In the genomic region with DNA sequence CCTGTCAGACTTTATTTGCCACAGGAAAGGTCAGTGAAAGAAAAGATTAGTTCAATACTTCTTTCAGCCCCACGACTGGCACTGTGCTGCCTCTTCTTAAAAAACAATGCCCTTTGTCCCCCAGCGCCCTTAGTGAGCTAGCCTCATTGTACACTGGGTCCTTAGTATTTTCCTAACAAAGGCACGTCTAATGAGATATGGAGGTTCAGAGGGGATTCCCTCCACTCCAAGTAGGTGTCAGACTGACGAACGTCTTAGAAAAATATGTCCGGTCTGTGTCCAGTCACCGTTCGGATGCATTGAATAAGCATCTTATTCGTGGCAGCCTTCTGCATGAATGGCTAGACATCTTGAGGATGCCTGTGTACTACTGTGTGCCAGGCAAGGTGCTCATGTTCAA, we compare ENCODE assay signal across 8 cellular contexts. TPM values are rescaled to one million over a fixed set of nuclear protein-coding genes. Genes with fewer than 3 reads are reported as not detected.
DNase-seq lines count a peak whose midpoint lies in the region; ATAC-seq and TF ChIP-seq lines count a peak whose summit lies in the region.

No MANE protein-coding gene starts in this region.

- 30 to 41% methylated on average over 9 of the region's 9 CpGs for WGBS in tibial nerve, 2 donors

- TF ChIP-seq CTCF in cardiac muscle cell (IDR thresholded peaks at IDR 0.05; ENCODE audit: low read depth, low read length) (no peak), left lung (IDR thresholded peaks at IDR 0.05) (no peak), tibial nerve (IDR thresholded peaks at IDR 0.05) (no peak)

- DNase-seq in cardiac muscle cell (ENCODE audit: low read depth in 1 of 2, low spot score in 1 of 2) (peak in 1 of 2 donors; percentile 3), Right ventricle myocardium inferior (ENCODE audit: missing footprints) (no peak), left lung (no peak), tibial nerve (ENCODE audit: low spot score in 2 of 2) (no peak), DMS153 treated with DMSO at 0.1 percent for 48 hours (lab: John Stamatoyannopoulos, UW; ENCODE audit: unreplicated experiment) (no peak), iPS-NIHi11 (ENCODE audit: low spot score) (no peak)
- DNase-seq in stimulated activated CD4-positive, alpha-beta T cell treated with anti-CD3 and anti-CD28 coated beads, Interleukin-4, amount 100 ng/mL, for 4 hours = no peak

- ATAC-seq in Right ventricle myocardium inferior (no peak), left lung (no peak)

- H3K4me3 ChIP-seq in cardiac muscle cell = peak overlapping the region; percentile 71
- H3K4me3 ChIP-seq in left lung = peak overlapping the region; percentile 73 to 87
- H3K4me3 ChIP-seq in tibial nerve = peak overlapping the region in 3 of 4 donors; percentile 82 to 99 (median 83)

- H3K4me1 ChIP-seq in cardiac muscle cell (ENCODE audit: low read depth) (peaks cover 5% of the 10 kb centered on the region), left lung (peaks cover 4 to 29% of the 10 kb centered on the region in 2 donors), tibial nerve (peaks cover 0 to 22% (median 14%) of the 10 kb centered on the region in 4 donors)

- no peaks in the 10 kb centered on the region for H3K36me3 ChIP-seq in cardiac muscle cell
- H3K36me3 ChIP-seq in left lung = peaks cover 0 to 6% of the 10 kb centered on the region in 2 donors
- peaks cover 0 to 25% (median 4%) of the 10 kb centered on the region in 3 donors for H3K36me3 ChIP-seq in tibial nerve

- TF ChIP-seq EP300 in tibial nerve (IDR thresholded peaks at IDR 0.05) = no peak

- TF ChIP-seq POLR2A in tibial nerve (IDR thresholded peaks at IDR 0.05) = no peak

- no peak overlapping the region for H3K27ac ChIP-seq in cardiac muscle cell
- peak overlapping the region; percentile 94 for H3K27ac ChIP-seq in angular gyrus (ENCODE audit: low read depth, low read length)
- no peak overlapping the region for H3K27ac ChIP-seq in left lung
- peak overlapping the region in 2 of 4 donors; percentile 30 to 90 for H3K27ac ChIP-seq in tibial nerve

- intact Hi-C loops in Right ventricle myocardium inferior (cut with DNase I) = no loop called here
- intact Hi-C loops in left lung (cut with DNase I) = no loop called here

- no peaks in the 10 kb centered on the region for H3K27me3 ChIP-seq in cardiac muscle cell
- no peaks in the 10 kb centered on the region for H3K27me3 ChIP-seq in left lung
- no peaks in the 10 kb centered on the region for H3K27me3 ChIP-seq in tibial nerve

- H3K9me3 ChIP-seq in cardiac muscle cell (ENCODE audit: low read depth) (no peaks in the 10 kb centered on the region), left lung (no peaks in the 10 kb centered on the region), tibial nerve (no peaks in the 10 kb centered on the region)

RNA-seq across cellular contexts. Expression of gene FECH, which starts 1.1 kb away (rescaled TPM):
- total RNA-seq in cardiac muscle cell (91.2 and 94.5 TPM in 2 replicates), Right ventricle myocardium inferior (35.2 TPM), left lung (10 to 100 TPM; 18.7 to 27.9 TPM), tibial nerve (10 to 100 TPM; 16.3 to 42.4 (median 28.2) TPM)
- polyA plus RNA-seq in cardiac muscle cell = 35.5 and 47.4 TPM in 2 replicates

RNA-seq across cellular contexts. Expression of gene NARS1, which starts 36.2 kb away (rescaled TPM):
- 184 and 229 TPM in 2 replicates for total RNA-seq in cardiac muscle cell
- 179 and 196 TPM in 2 replicates for polyA plus RNA-seq in cardiac muscle cell
- 103 TPM for total RNA-seq in Right ventricle myocardium inferior
- 100 to 1,000 TPM in 1 of 2 donors, 10 to 100 TPM in 1; 87.0 to 124 TPM for total RNA-seq in left lung
- 10 to 100 TPM; 79.1 to 83.7 (median 81.2) TPM for total RNA-seq in tibial nerve
